22 cellular contexts compared by ENCODE assay signal in genomic region chr12:88549929-88550328, GRCh38. TPM values are rescaled to one million over a fixed set of nuclear protein-coding genes. Genes with fewer than 3 reads are reported as not detected.
"Had no signal": no experiment of that assay in that cellular context is flagged by ENCODE, and none has a peak within 500 bp of the region (broad histone marks: within the 10 kb centered on the region; RNA-seq: fewer than 3 reads in every experiment).

No MANE protein-coding gene starts in this region.

- H3K4me3 ChIP-seq: adrenal gland, heart right ventricle, pancreas, right lobe of liver, smooth muscle cell had no signal

- H3K4me1 Mint-ChIP-seq: stimulated activated naive CD8-positive, alpha-beta T cell treated with anti-CD3 and anti-CD28 coated beads, Interleukin-15, amount 100 ng/mL, for 72 hours had no signal

- H3K27me3 Mint-ChIP-seq: dendritic cell treated with granulocyte-macrophage colony-stimulating factor and Interleukin-4, amounts not matched to agents 40 ng/mL and 50 ng/mL, for 4 days; effector memory CD8-positive, alpha-beta T cell; natural killer cell treated with Interleukin-12 subunit alpha and Interleukin-12 subunit beta and Interleukin-15 and Interleukin-18, amount 100 ng/mL, for 72 hours; stimulated activated naive CD8-positive, alpha-beta T cell treated with anti-CD3 and anti-CD28 coated beads, Interleukin-15, amount 100 ng/mL, for 72 hours; type B pancreatic cell had no signal

- H3K4me3 Mint-ChIP-seq: activated T-helper 1 cell treated with anti-CD3 and anti-CD28 coated beads, Interleukin-12 subunit alpha, Interleukin-12 subunit beta, Interleukin-2, Interleukin-4 antibody, amounts not matched to agents 30 ng/mL and 10 ng/mL and 1 ng/mL, durations not matched to agents 14 hours and 24 hours and 36 hours; dendritic cell treated with granulocyte-macrophage colony-stimulating factor and Interleukin-4, amounts not matched to agents 40 ng/mL and 50 ng/mL, for 4 days; effector memory CD8-positive, alpha-beta T cell; natural killer cell treated with Interleukin-12 subunit alpha and Interleukin-12 subunit beta and Interleukin-15 and Interleukin-18, amount 100 ng/mL, for 72 hours; stimulated activated naive CD8-positive, alpha-beta T cell treated with anti-CD3 and anti-CD28 coated beads, Interleukin-15, amount 100 ng/mL, for 72 hours; T-helper 1 cell treated with Interleukin-12 subunit alpha and Interleukin-12 subunit beta and Interleukin-4 antibody, amounts not matched to agents 30 μg/mL and 1 μg/mL, for 36 hours; type B pancreatic cell had no signal

- DNase-seq: activated CD4-positive, alpha-beta T cell treated with anti-CD3 and anti-CD28 coated beads for 1 hour; activated CD4-positive, alpha-beta T cell treated with anti-CD3 and anti-CD28 coated beads, Interleukin-2, amount 50 U/mL, for 4 hours; activated gamma-delta T cell treated with Interleukin-2 at 50 U/mL for 16 hours; adrenal gland; effector memory CD8-positive, alpha-beta T cell; heart right ventricle; kidney glomerular epithelial cell; left ventricle myocardium superior; pancreas; right lobe of liver; stimulated activated CD4-positive, alpha-beta T cell treated with anti-CD3 and anti-CD28 coated beads, Interleukin-4, amount 100 ng/mL, for 1 hour; stimulated activated naive CD8-positive, alpha-beta T cell treated with anti-CD3 and anti-CD28 coated beads, Interleukin-15, amount 100 ng/mL, for 72 hours; WERI-Rb-1 had no signal

- H3K27ac ChIP-seq: adrenal gland, epithelial cell of prostate, neutrophil, pancreas, right lobe of liver, WERI-Rb-1 had no signal

- H3K36me3 ChIP-seq: adrenal gland, neutrophil, pancreas, right lobe of liver, WERI-Rb-1 had no signal

- H3K27me3 ChIP-seq: adrenal gland, heart right ventricle, neutrophil, pancreas, right lobe of liver had no signal

- H3K36me3 Mint-ChIP-seq: activated naive CD4-positive, alpha-beta T cell treated with anti-CD3 and anti-CD28 coated beads, Interleukin-2, amount 50 U/mL, for 72 hours; natural killer cell treated with Interleukin-12 subunit alpha and Interleukin-12 subunit beta and Interleukin-15 and Interleukin-18, amount 100 ng/mL, for 72 hours had no signal

- H3K9me3 Mint-ChIP-seq: activated T-helper 1 cell treated with anti-CD3 and anti-CD28 coated beads, Interleukin-12 subunit alpha, Interleukin-12 subunit beta, Interleukin-2, Interleukin-4 antibody, amounts not matched to agents 30 ng/mL and 10 ng/mL and 1 ng/mL, durations not matched to agents 14 hours and 24 hours and 36 hours; dendritic cell treated with granulocyte-macrophage colony-stimulating factor and Interleukin-4, amounts not matched to agents 40 ng/mL and 50 ng/mL, for 4 days; stimulated activated naive CD8-positive, alpha-beta T cell treated with anti-CD3 and anti-CD28 coated beads, Interleukin-15, amount 100 ng/mL, for 72 hours; T-helper 1 cell treated with Interleukin-12 subunit alpha and Interleukin-12 subunit beta and Interleukin-4 antibody, amounts not matched to agents 30 μg/mL and 1 μg/mL, for 36 hours; type B pancreatic cell had no signal

- H3K9me3 ChIP-seq: adrenal gland, heart right ventricle, neutrophil, pancreas, right lobe of liver had no signal

- H3K27ac Mint-ChIP-seq: activated naive CD4-positive, alpha-beta T cell treated with anti-CD3 and anti-CD28 coated beads, Interleukin-2, amount 50 U/mL, for 72 hours; activated T-helper 1 cell treated with anti-CD3 and anti-CD28 coated beads, Interleukin-12 subunit alpha, Interleukin-12 subunit beta, Interleukin-2, Interleukin-4 antibody, amounts not matched to agents 30 ng/mL and 10 ng/mL and 1 ng/mL, durations not matched to agents 14 hours and 24 hours and 36 hours; dendritic cell treated with granulocyte-macrophage colony-stimulating factor and Interleukin-4, amounts not matched to agents 40 ng/mL and 50 ng/mL, for 4 days; effector memory CD8-positive, alpha-beta T cell; natural killer cell treated with Interleukin-12 subunit alpha and Interleukin-12 subunit beta and Interleukin-15 and Interleukin-18, amount 100 ng/mL, for 72 hours; stimulated activated naive CD8-positive, alpha-beta T cell treated with anti-CD3 and anti-CD28 coated beads, Interleukin-15, amount 100 ng/mL, for 72 hours; T-helper 1 cell treated with Interleukin-12 subunit alpha and Interleukin-12 subunit beta and Interleukin-4 antibody, amounts not matched to agents 30 μg/mL and 1 μg/mL, for 36 hours; type B pancreatic cell had no signal

RNA-seq across cellular contexts. Expression of gene KITLG, which starts 30.3 kb away (rescaled TPM):
- total RNA-seq: activated naive CD4-positive, alpha-beta T cell treated with anti-CD3 and anti-CD28 coated beads, Interleukin-2, amount 50 U/mL, for 72 hours; activated T-helper 1 cell treated with anti-CD3 and anti-CD28 coated beads, Interleukin-12 subunit alpha, Interleukin-12 subunit beta, Interleukin-2, Interleukin-4 antibody, amounts not matched to agents 30 ng/mL and 10 ng/mL and 1 ng/mL, durations not matched to agents 14 hours and 24 hours and 36 hours; natural killer cell treated with Interleukin-12 subunit alpha and Interleukin-12 subunit beta and Interleukin-15 and Interleukin-18, amount 100 ng/mL, for 72 hours had no signal
